ENCODE assay signal across 10 cellular contexts in genomic region chr2:239268549-239268948, GRCh38.
DNase-seq lines count a peak whose midpoint lies in the region; ATAC-seq, FAIRE-seq and TF ChIP-seq lines count a peak whose summit lies in the region.
"Had no signal": no experiment of that assay in that cellular context is flagged by ENCODE, and none has a peak within 500 bp of the region (broad histone marks: within the 10 kb centered on the region; RNA-seq: fewer than 3 reads in every experiment).

No MANE protein-coding gene starts in this region.

- peak overlapping the region; percentile 90 for H3K4me3 ChIP-seq in CD4-positive, CD25-positive, alpha-beta regulatory T cell (ENCODE audit: low read depth, low read length)

- no peak overlapping the region for H3K27ac ChIP-seq in CD4-positive, CD25-positive, alpha-beta regulatory T cell (ENCODE audit: insufficient read depth, low read length, poor library complexity, severe bottlenecking)
- peak overlapping the region; percentile 8 for H3K27ac ChIP-seq in cingulate gyrus (ENCODE audit: low read depth, low read length)

- H3K27me3 Mint-ChIP-seq in CD4-positive, CD25-positive, alpha-beta regulatory T cell, result no peaks in the 10 kb centered on the region
- peaks cover 70% of the 10 kb centered on the region for H3K27me3 Mint-ChIP-seq in IgD-negative memory B cell
- H3K27me3 Mint-ChIP-seq in osteocyte (ENCODE audit: unreplicated experiment), result no peaks in the 10 kb centered on the region

- H3K27ac Mint-ChIP-seq in CD4-positive, CD25-positive, alpha-beta regulatory T cell, result peak overlapping the region in 2 of 3 donors; percentile 82 to 100
- H3K27ac Mint-ChIP-seq in IgD-negative memory B cell (peak overlapping the region in 1 of 3 donors; percentile 23), osteocyte (ENCODE audit: unreplicated experiment) (peak overlapping the region; percentile 83)

- no peaks in the 10 kb centered on the region for H3K27me3 ChIP-seq in CD4-positive, CD25-positive, alpha-beta regulatory T cell (ENCODE audit: control insufficient read depth, insufficient read depth, low read length)

- no peak for TF ChIP-seq CTCF in osteocyte (IDR thresholded peaks at IDR 0.05)

- peaks cover 0 to 1% (median 0%) of the 10 kb centered on the region in 7 donors for H3K9me3 Mint-ChIP-seq in CD4-positive, CD25-positive, alpha-beta regulatory T cell
- H3K9me3 Mint-ChIP-seq in IgD-negative memory B cell, result no peaks in the 10 kb centered on the region
- H3K9me3 Mint-ChIP-seq in osteocyte (ENCODE audit: unreplicated experiment), result no peaks in the 10 kb centered on the region

- ATAC-seq in CD4-positive, CD25-positive, alpha-beta regulatory T cell (ENCODE audit: low read depth in 2 of 2), result no peak
- ATAC-seq in GM21723 (IDR thresholded peaks at IDR 0.05; ENCODE audit: unreplicated experiment), result no peak

- H3K36me3 ChIP-seq in CD4-positive, CD25-positive, alpha-beta regulatory T cell (ENCODE audit: control insufficient read depth, insufficient read depth, low read length), result no peaks in the 10 kb centered on the region

- DNase-seq in CD4-positive, CD25-positive, alpha-beta regulatory T cell, result no peak
- DNase-seq in osteocyte (ENCODE audit: extremely low spot score, unreplicated experiment) (no peak), NOMO-1 treated with dmso at 0.1 percent for 144 hours (lab: John Stamatoyannopoulos, UW; ENCODE audit: unreplicated experiment) (no peak), DMS114 treated with DMSO at 0.1 percent for 48 hours (lab: John Stamatoyannopoulos, UW; ENCODE audit: unreplicated experiment) (no peak), frontal cortex (ENCODE audit: low spot score in 2 of 2) (no peak)
- DNase-seq: activated CD4-positive, CD25-positive, alpha-beta regulatory T cell treated with anti-CD3 and anti-CD28 coated beads, Interleukin-2, amount 50 U/mL, for 72 hours; EL had no signal

- no peak for FAIRE-seq in frontal cortex (lab: Jason Lieb, UNC)

- H3K36me3 Mint-ChIP-seq in CD4-positive, CD25-positive, alpha-beta regulatory T cell, result peaks cover 12% of the 10 kb centered on the region
- H3K36me3 Mint-ChIP-seq in IgD-negative memory B cell (peaks cover 4% of the 10 kb centered on the region), osteocyte (ENCODE audit: unreplicated experiment) (no peaks in the 10 kb centered on the region)

- no peaks in the 10 kb centered on the region for H3K9me3 ChIP-seq in CD4-positive, CD25-positive, alpha-beta regulatory T cell (ENCODE audit: control insufficient read depth in 2 of 2, low read length in 2 of 2)

- H3K4me1 Mint-ChIP-seq in CD4-positive, CD25-positive, alpha-beta regulatory T cell, result peaks cover 39 to 91% (median 57%) of the 10 kb centered on the region in 4 donors
- H3K4me1 Mint-ChIP-seq in IgD-negative memory B cell (peaks cover 38 to 46% (median 43%) of the 10 kb centered on the region in 3 donors), osteocyte (ENCODE audit: unreplicated experiment) (peaks cover 43% of the 10 kb centered on the region)

- peaks cover 60% of the 10 kb centered on the region for H3K4me1 ChIP-seq in CD4-positive, CD25-positive, alpha-beta regulatory T cell (ENCODE audit: control insufficient read depth, insufficient read depth, low read length, poor library complexity, severe bottlenecking)

- H3K4me3 Mint-ChIP-seq in CD4-positive, CD25-positive, alpha-beta regulatory T cell, result peak overlapping the region; percentile 97 to 99 (median 99)
- H3K4me3 Mint-ChIP-seq in IgD-negative memory B cell (peak overlapping the region in 3 of 4 donors; percentile 26 to 92 (median 84)), osteocyte (ENCODE audit: unreplicated experiment) (no peak overlapping the region)
